ENCODE assay signal across 13 cellular contexts in genomic region chr13:79530270-79530669, GRCh38.
"Had no signal": no experiment of that assay in that cellular context is flagged by ENCODE, and none has a peak within 500 bp of the region (broad histone marks: within the 10 kb centered on the region; RNA-seq: fewer than 3 reads in every experiment).

No MANE protein-coding gene starts in this region.

- H3K27ac Mint-ChIP-seq: naive thymus-derived CD8-positive, alpha-beta T cell had no signal

- H3K9me3 Mint-ChIP-seq: naive thymus-derived CD8-positive, alpha-beta T cell had no signal

- H3K27ac ChIP-seq: lower lobe of right lung, psoas muscle, sigmoid colon, VCaP had no signal

- DNase-seq: activated CD4-positive, alpha-beta T cell treated with anti-CD3 and anti-CD28 coated beads for 4 hours; activated CD8-positive, alpha-beta memory T cell treated with anti-CD3 and anti-CD28 coated beads for 24 hours; activated gamma-delta T cell treated with Interleukin-2 at 50 U/mL for 16 hours; central memory CD4-positive, alpha-beta T cell; cortex of kidney; effector memory CD4-positive, alpha-beta T cell; lower lobe of right lung; naive thymus-derived CD8-positive, alpha-beta T cell; occipital lobe; psoas muscle; sigmoid colon; stimulated activated naive CD8-positive, alpha-beta T cell treated with anti-CD3 and anti-CD28 coated beads, Interleukin-15, Interleukin-2, amounts not matched to agents 100 U/mL and 50 U/mL, for 24 hours had no signal

- H3K27me3 Mint-ChIP-seq: naive thymus-derived CD8-positive, alpha-beta T cell had no signal

- H3K4me3 Mint-ChIP-seq: naive thymus-derived CD8-positive, alpha-beta T cell had no signal

- ATAC-seq: lower lobe of right lung; naive thymus-derived CD8-positive, alpha-beta T cell; psoas muscle; stimulated activated naive CD8-positive, alpha-beta T cell treated with anti-CD3 and anti-CD28 coated beads, Interleukin-15, Interleukin-2, amounts not matched to agents 100 U/mL and 50 U/mL, for 24 hours had no signal
